ENCODE assay signal across 17 cellular contexts in genomic region chr2:224893848-224894247, GRCh38.
DNase-seq lines count a peak whose midpoint lies in the region; ATAC-seq lines count a peak whose summit lies in the region.
"Had no signal": no experiment of that assay in that cellular context is flagged by ENCODE, and none has a peak within 500 bp of the region (broad histone marks: within the 10 kb centered on the region; RNA-seq: fewer than 3 reads in every experiment).

No MANE protein-coding gene starts in this region.

- peak overlapping the region; percentile 73 for H3K4me3 Mint-ChIP-seq in activated T-helper 1 cell treated with anti-CD3 and anti-CD28 coated beads, Interleukin-12 subunit alpha, Interleukin-12 subunit beta, Interleukin-2, Interleukin-4 antibody, amounts not matched to agents 30 ng/mL and 10 ng/mL and 1 ng/mL, durations not matched to agents 14 hours and 24 hours and 36 hours

- intact Hi-C loops in activated T-helper 1 cell treated with anti-CD3 and anti-CD28 coated beads, Interleukin-12 subunit alpha, Interleukin-12 subunit beta, Interleukin-2, Interleukin-4 antibody, amounts not matched to agents 30 ng/mL and 10 ng/mL and 1 ng/mL, durations not matched to agents 14 hours and 24 hours and 36 hours (cut with micrococcal nuclease): loop anchor here (2.0 kb wide), 1 partner anchor 31 kb away; no protein-coding TSS in a partner anchor

- no peaks in the 10 kb centered on the region for H3K27me3 Mint-ChIP-seq in activated T-helper 1 cell treated with anti-CD3 and anti-CD28 coated beads, Interleukin-12 subunit alpha, Interleukin-12 subunit beta, Interleukin-2, Interleukin-4 antibody, amounts not matched to agents 30 ng/mL and 10 ng/mL and 1 ng/mL, durations not matched to agents 14 hours and 24 hours and 36 hours (ENCODE audit: insufficient read depth)

- H3K36me3 Mint-ChIP-seq in activated T-helper 1 cell treated with anti-CD3 and anti-CD28 coated beads, Interleukin-12 subunit alpha, Interleukin-12 subunit beta, Interleukin-2, Interleukin-4 antibody, amounts not matched to agents 30 ng/mL and 10 ng/mL and 1 ng/mL, durations not matched to agents 14 hours and 24 hours and 36 hours (ENCODE audit: low read depth): peaks cover 68% of the 10 kb centered on the region

- ATAC-seq in GM18867 (IDR thresholded peaks at IDR 0.05; ENCODE audit: unreplicated experiment) (peak; percentile 33), HG02798 (IDR thresholded peaks at IDR 0.05; ENCODE audit: poor library complexity, unreplicated experiment) (peak; percentile 45), HG03460 (IDR thresholded peaks at IDR 0.05; ENCODE audit: unreplicated experiment) (no peak)
- ATAC-seq: foreskin keratinocyte, HepG2 had no signal

- DNase-seq in CD1c-positive myeloid dendritic cell (ENCODE audit: extremely low spot score) (peak; percentile 34), glomerular visceral epithelial cell (ENCODE audit: extremely low spot score) (no peak), GDM1 (lab: John Stamatoyannopoulos, UW) (no peak)
- DNase-seq in activated T-helper 1 cell treated with anti-CD3 and anti-CD28 coated beads, Interleukin-12 subunit alpha, Interleukin-12 subunit beta, Interleukin-2, Interleukin-4 antibody, amounts not matched to agents 30 ng/mL and 10 ng/mL and 1 ng/mL, durations not matched to agents 14 hours and 24 hours and 36 hours (ENCODE audit: low spot score): no peak
- DNase-seq in stimulated activated naive CD4-positive, alpha-beta T cell (lab: John Stamatoyannopoulos, UW): no peak
- DNase-seq: activated CD4-positive, CD25-positive, alpha-beta regulatory T cell treated with anti-CD3 and anti-CD28 coated beads, Interleukin-2, amount 50 U/mL, for 72 hours; amniotic stem cell; foreskin keratinocyte; mucosa of descending colon; NCI-H1436 treated with DMSO at 0.1 percent for 48 hours; NCI-H82; retina; substantia nigra had no signal

- H3K27ac Mint-ChIP-seq in activated T-helper 1 cell treated with anti-CD3 and anti-CD28 coated beads, Interleukin-12 subunit alpha, Interleukin-12 subunit beta, Interleukin-2, Interleukin-4 antibody, amounts not matched to agents 30 ng/mL and 10 ng/mL and 1 ng/mL, durations not matched to agents 14 hours and 24 hours and 36 hours: peak overlapping the region; percentile 85

- no peaks in the 10 kb centered on the region for H3K9me3 Mint-ChIP-seq in activated T-helper 1 cell treated with anti-CD3 and anti-CD28 coated beads, Interleukin-12 subunit alpha, Interleukin-12 subunit beta, Interleukin-2, Interleukin-4 antibody, amounts not matched to agents 30 ng/mL and 10 ng/mL and 1 ng/mL, durations not matched to agents 14 hours and 24 hours and 36 hours

- H3K4me1 Mint-ChIP-seq in activated T-helper 1 cell treated with anti-CD3 and anti-CD28 coated beads, Interleukin-12 subunit alpha, Interleukin-12 subunit beta, Interleukin-2, Interleukin-4 antibody, amounts not matched to agents 30 ng/mL and 10 ng/mL and 1 ng/mL, durations not matched to agents 14 hours and 24 hours and 36 hours (ENCODE audit: low read depth): peaks cover 74% of the 10 kb centered on the region
